Comparison of ENCODE assay signal across 8 cellular contexts in genomic region chr20:31606678-31606927, GRCh38. TPM values are rescaled to one million over a fixed set of nuclear protein-coding genes. Genes with fewer than 3 reads are reported as not detected.
DNase-seq lines count a peak whose midpoint lies in the region; ATAC-seq and TF ChIP-seq lines count a peak whose summit lies in the region.

No MANE protein-coding gene starts in this region.

- peak overlapping the region; percentile 88 for H3K4me2 ChIP-seq in OCI-LY3 (ENCODE audit: low read length)

- H3K4me3 ChIP-seq in AG10803 (ENCODE audit: low read length) (peak overlapping the region; percentile 96), OCI-LY3 (ENCODE audit: low read length) (peak overlapping the region; percentile 81; the same call in 1 of the 2 replicates), endodermal cell (ENCODE audit: low read length) (peak overlapping the region; percentile 95)

- H3K27ac Mint-ChIP-seq in endodermal cell (peak overlapping the region; percentile 99), nephron progenitor cell (peak overlapping the region; percentile 100)

- no peaks in the 10 kb centered on the region for H3K9me3 Mint-ChIP-seq in endodermal cell
- H3K9me3 Mint-ChIP-seq in nephron progenitor cell, result no peaks in the 10 kb centered on the region

- H3K27me3 ChIP-seq in OCI-LY3 (ENCODE audit: low read depth, low read length) (peaks cover 22% of the 10 kb centered on the region; the same call in 1 of the 2 replicates), endodermal cell (ENCODE audit: control insufficient read depth, insufficient read depth, low read length, poor library complexity, severe bottlenecking) (no peaks in the 10 kb centered on the region)

- ATAC-seq in GM19397 (IDR thresholded peaks at IDR 0.05; ENCODE audit: unreplicated experiment), result no peak

- H3K9me3 ChIP-seq in OCI-LY3 (ENCODE audit: insufficient read depth, low read length) (no peaks in the 10 kb centered on the region), endodermal cell (ENCODE audit: control insufficient read depth, low read length) (no peaks in the 10 kb centered on the region)

- H3K4me1 Mint-ChIP-seq in endodermal cell, result peaks cover 49% of the 10 kb centered on the region
- peaks cover 39% of the 10 kb centered on the region for H3K4me1 Mint-ChIP-seq in nephron progenitor cell

- peaks cover 20% of the 10 kb centered on the region for H3K36me3 Mint-ChIP-seq in endodermal cell (ENCODE audit: low read depth)
- H3K36me3 Mint-ChIP-seq in nephron progenitor cell (ENCODE audit: low read depth), result peaks cover 6% of the 10 kb centered on the region

- no peaks in the 10 kb centered on the region for H4K20me1 ChIP-seq in OCI-LY3 (ENCODE audit: insufficient read depth, low read length)

- peak overlapping the region; percentile 99 for H3K4me3 Mint-ChIP-seq in endodermal cell
- H3K4me3 Mint-ChIP-seq in nephron progenitor cell, result peak overlapping the region; percentile 96

- 4% methylated on average over 1 of the region's 1 CpG; no CpG with 5 or more reads in 1 of the 2 experiments for WGBS in endodermal cell (ENCODE audit: insufficient coverage in 1 of 2, insufficient read length in 1 of 2), 2 experiments

- H3K27me3 Mint-ChIP-seq in endodermal cell (ENCODE audit: insufficient read depth) (no peaks in the 10 kb centered on the region), nephron progenitor cell (ENCODE audit: low read depth, poor library complexity) (peaks cover 3% of the 10 kb centered on the region)

- H3K36me3 ChIP-seq in OCI-LY3 (replicated peaks; ENCODE audit: low read depth, low read length) (no peaks in the 10 kb centered on the region), endodermal cell (ENCODE audit: control insufficient read depth, insufficient read depth, low read length) (no peaks in the 10 kb centered on the region)

- no peak overlapping the region for H3K9ac ChIP-seq in OCI-LY3 (ENCODE audit: low read length)
- peak overlapping the region; percentile 89 for H3K9ac ChIP-seq in endodermal cell (ENCODE audit: extremely low read depth, low read length, poor library complexity, severe bottlenecking)

- no peak overlapping the region for H2AFZ ChIP-seq in OCI-LY3 (ENCODE audit: low read depth, low read length)

- H3K79me2 ChIP-seq in OCI-LY3 (ENCODE audit: low read length), result no peaks in the 10 kb centered on the region

- no peak for DNase-seq in AG10803 (ENCODE audit: low read depth)
- DNase-seq in endodermal cell, result no peak
- DNase-seq in nephron progenitor cell, result no peak
- DNase-seq in NCI-H2196 (lab: John Stamatoyannopoulos, UW; ENCODE audit: unreplicated experiment), result no peak
- no peak for DNase-seq in NCI-H1694 treated with DMSO at 0.1 percent for 48 hours (lab: John Stamatoyannopoulos, UW)
- no peak for DNase-seq in GM03348 (ENCODE audit: low spot score)

- TF ChIP-seq CTCF in AG10803 (conservative IDR thresholded peaks at IDR 0.05; ENCODE audit: low read length) (no peak), OCI-LY3 (IDR thresholded peaks at IDR 0.05; ENCODE audit: low read depth, low read length) (no peak), endodermal cell (conservative IDR thresholded peaks at IDR 0.05) (no peak), nephron progenitor cell (IDR thresholded peaks at IDR 0.05) (no peak)

- H3K4me1 ChIP-seq in OCI-LY3 (ENCODE audit: low read length) (peaks cover 24% of the 10 kb centered on the region), endodermal cell (ENCODE audit: control insufficient read depth, insufficient read depth, low read length) (peaks cover 19% of the 10 kb centered on the region)

- no peak overlapping the region for H3K27ac ChIP-seq in OCI-LY3 (ENCODE audit: low read length)
- H3K27ac ChIP-seq in endodermal cell (ENCODE audit: low read depth, low read length), result peak overlapping the region; percentile 88

RNA-seq across cellular contexts. Expression of gene ID1, which starts 1.5 kb away (rescaled TPM):
- total RNA-seq in endodermal cell, result 100 to 1,000 TPM; 380 to 447 TPM
- polyA plus RNA-seq in endodermal cell (2013, experiment 1 of 2), result 223 TPM
- polyA plus RNA-seq in endodermal cell (2013, experiment 2 of 2), result 194 TPM

RNA-seq across cellular contexts. Expression of gene COX4I2, which starts 31.1 kb away (rescaled TPM):
- not detected for total RNA-seq in endodermal cell
- polyA plus RNA-seq in endodermal cell (2013, experiment 1 of 2), result not detected
- polyA plus RNA-seq in endodermal cell (2013, experiment 2 of 2), result not detected
